4 cellular contexts compared by ENCODE assay signal in genomic region chr20:48267825-48268615, GRCh38.
"Had no signal": no experiment of that assay in that cellular context is flagged by ENCODE, and none has a peak within 500 bp of the region (broad histone marks: within the 10 kb centered on the region; RNA-seq: fewer than 3 reads in every experiment).

No MANE protein-coding gene starts in this region.

- H3K4me3 ChIP-seq: GM23338 had no signal

- ATAC-seq: GM23338 had no signal

- DNase-seq: H9, HCEC 1CT, IMR-90 had no signal
